ENCODE assay signal across 1 cellular context in genomic region chr9:130791279-130791894, GRCh38.
TF ChIP-seq lines count a peak whose summit lies in the region.

No MANE protein-coding gene starts in this region.

TF ChIP-seq in GM12878, 131 proteins besides CTCF, POLR2A, EP300 and RAD21:
- TF ChIP-seq SREBF2 (IDR thresholded peaks at IDR 0.05; ENCODE audit: low read length), result no peak
- TF ChIP-seq ZNF217 (IDR thresholded peaks at IDR 0.05), result no peak
